2 cellular contexts compared by ENCODE assay signal in genomic region chr20:47706345-47706744, GRCh38.
A peak's percentile ranks its signal among the peaks of the same experiment; 100 is the strongest.
TF ChIP-seq lines count a peak whose summit lies in the region.

No MANE protein-coding gene starts in this region.

TF ChIP-seq in HepG2, 621 proteins besides CTCF, POLR2A, EP300 and RAD21:
- TF ChIP-seq, protein P1, sequence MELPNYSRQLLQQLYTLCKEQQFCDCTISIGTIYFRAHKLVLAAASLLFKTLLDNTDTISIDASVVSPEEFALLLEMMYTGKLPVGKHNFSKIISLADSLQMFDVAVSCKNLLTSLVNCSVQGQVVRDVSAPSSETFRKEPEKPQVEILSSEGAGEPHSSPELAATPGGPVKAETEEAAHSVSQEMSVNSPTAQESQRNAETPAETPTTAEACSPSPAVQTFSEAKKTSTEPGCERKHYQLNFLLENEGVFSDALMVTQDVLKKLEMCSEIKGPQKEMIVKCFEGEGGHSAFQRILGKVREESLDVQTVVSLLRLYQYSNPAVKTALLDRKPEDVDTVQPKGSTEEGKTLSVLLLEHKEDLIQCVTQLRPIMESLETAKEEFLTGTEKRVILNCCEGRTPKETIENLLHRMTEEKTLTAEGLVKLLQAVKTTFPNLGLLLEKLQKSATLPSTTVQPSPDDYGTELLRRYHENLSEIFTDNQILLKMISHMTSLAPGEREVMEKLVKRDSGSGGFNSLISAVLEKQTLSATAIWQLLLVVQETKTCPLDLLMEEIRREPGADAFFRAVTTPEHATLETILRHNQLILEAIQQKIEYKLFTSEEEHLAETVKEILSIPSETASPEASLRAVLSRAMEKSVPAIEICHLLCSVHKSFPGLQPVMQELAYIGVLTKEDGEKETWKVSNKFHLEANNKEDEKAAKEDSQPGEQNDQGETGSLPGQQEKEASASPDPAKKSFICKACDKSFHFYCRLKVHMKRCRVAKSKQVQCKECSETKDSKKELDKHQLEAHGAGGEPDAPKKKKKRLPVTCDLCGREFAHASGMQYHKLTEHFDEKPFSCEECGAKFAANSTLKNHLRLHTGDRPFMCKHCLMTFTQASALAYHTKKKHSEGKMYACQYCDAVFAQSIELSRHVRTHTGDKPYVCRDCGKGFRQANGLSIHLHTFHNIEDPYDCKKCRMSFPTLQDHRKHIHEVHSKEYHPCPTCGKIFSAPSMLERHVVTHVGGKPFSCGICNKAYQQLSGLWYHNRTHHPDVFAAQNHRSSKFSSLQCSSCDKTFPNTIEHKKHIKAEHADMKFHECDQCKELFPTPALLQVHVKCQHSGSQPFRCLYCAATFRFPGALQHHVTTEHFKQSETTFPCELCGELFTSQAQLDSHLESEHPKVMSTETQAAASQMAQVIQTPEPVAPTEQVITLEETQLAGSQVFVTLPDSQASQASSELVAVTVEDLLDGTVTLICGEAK (IDR thresholded peaks at IDR 0.05), result no peak
- TF ChIP-seq, protein P1 (CRISPR knock-in tag; IDR thresholded peaks at IDR 0.05), result peak; percentile 90
- TF ChIP-seq IKZF1 (IDR thresholded peaks at IDR 0.05), result no peak

TF ChIP-seq in K562, 482 proteins besides CTCF, POLR2A, EP300 and RAD21 (continued from another document):
- TF ChIP-seq, protein P2, sequence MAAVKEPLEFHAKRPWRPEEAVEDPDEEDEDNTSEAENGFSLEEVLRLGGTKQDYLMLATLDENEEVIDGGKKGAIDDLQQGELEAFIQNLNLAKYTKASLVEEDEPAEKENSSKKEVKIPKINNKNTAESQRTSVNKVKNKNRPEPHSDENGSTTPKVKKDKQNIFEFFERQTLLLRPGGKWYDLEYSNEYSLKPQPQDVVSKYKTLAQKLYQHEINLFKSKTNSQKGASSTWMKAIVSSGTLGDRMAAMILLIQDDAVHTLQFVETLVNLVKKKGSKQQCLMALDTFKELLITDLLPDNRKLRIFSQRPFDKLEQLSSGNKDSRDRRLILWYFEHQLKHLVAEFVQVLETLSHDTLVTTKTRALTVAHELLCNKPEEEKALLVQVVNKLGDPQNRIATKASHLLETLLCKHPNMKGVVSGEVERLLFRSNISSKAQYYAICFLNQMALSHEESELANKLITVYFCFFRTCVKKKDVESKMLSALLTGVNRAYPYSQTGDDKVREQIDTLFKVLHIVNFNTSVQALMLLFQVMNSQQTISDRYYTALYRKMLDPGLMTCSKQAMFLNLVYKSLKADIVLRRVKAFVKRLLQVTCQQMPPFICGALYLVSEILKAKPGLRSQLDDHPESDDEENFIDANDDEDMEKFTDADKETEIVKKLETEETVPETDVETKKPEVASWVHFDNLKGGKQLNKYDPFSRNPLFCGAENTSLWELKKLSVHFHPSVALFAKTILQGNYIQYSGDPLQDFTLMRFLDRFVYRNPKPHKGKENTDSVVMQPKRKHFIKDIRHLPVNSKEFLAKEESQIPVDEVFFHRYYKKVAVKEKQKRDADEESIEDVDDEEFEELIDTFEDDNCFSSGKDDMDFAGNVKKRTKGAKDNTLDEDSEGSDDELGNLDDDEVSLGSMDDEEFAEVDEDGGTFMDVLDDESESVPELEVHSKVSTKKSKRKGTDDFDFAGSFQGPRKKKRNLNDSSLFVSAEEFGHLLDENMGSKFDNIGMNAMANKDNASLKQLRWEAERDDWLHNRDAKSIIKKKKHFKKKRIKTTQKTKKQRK (IDR thresholded peaks at IDR 0.05; ENCODE audit: borderline replicate concordance, low read depth, low read length), result no peak
- peak in 1 of 3 experiments; percentile 79; a peak in 2 of 6 replicates for TF ChIP-seq ZBTB11 (CRISPR knock-in tag; IDR thresholded peaks at IDR 0.05)
- no peak for TF ChIP-seq CBFA2T3 (IDR thresholded peaks at IDR 0.05)
- TF ChIP-seq, protein P1 (IDR thresholded peaks at IDR 0.05), result peak; percentile 84
- TF ChIP-seq, protein P1 (CRISPR knock-in tag; IDR thresholded peaks at IDR 0.05), result peak; percentile 50; the same call in 1 of the 2 replicates
